Comparison of ENCODE assay signal across 13 cellular contexts in the genomic region with DNA sequence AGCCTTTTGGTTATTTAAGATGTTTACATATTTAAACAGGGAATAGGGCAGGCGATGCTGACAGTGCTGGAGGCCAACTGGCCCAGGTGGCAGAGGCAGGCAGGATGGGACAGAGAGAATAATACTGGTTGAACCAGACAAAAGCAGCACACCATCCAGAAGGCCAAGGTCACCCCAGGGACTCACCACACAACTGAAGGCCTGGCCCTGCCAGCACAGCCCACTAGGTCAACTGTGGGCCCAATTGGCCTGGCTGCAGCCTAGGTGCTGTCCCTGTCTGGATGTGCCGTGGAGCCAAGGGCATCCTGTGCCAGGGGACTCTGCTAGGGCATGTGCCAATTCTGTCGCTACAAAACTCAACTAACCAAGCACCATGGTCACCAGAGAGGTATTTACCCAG.
DNase-seq lines count a peak whose midpoint lies in the region; ATAC-seq, FAIRE-seq and TF ChIP-seq lines count a peak whose summit lies in the region.
"Had no signal": no experiment of that assay in that cellular context is flagged by ENCODE, and none has a peak within 500 bp of the region (broad histone marks: within the 10 kb centered on the region; RNA-seq: fewer than 3 reads in every experiment).

No MANE protein-coding gene starts in this region.

- TF ChIP-seq CTCF in liver (IDR thresholded peaks at IDR 0.05; ENCODE audit: low read depth, low read length, missing input control) (no peak), HepG2 (CRISPR knock-in tag; IDR thresholded peaks at IDR 0.05) (no peak), right lobe of liver (IDR thresholded peaks at IDR 0.05) (no peak), neural cell (IDR thresholded peaks at IDR 0.05; ENCODE audit: poor library complexity, severe bottlenecking) (no peak)

- TF ChIP-seq RAD21 in liver (IDR thresholded peaks at IDR 0.05) (no peak), HepG2 (CRISPR knock-in tag; IDR thresholded peaks at IDR 0.05) (no peak), neural cell (conservative IDR thresholded peaks at IDR 0.05) (no peak)

- CTCF ChIA-PET in HepG2 (lab: Yijun Ruan, JAX; ENCODE audit: low intra/inter-chr PET ratio, low total read pairs), result no interaction called here

- H3K4me2 ChIP-seq in HepG2 (ENCODE audit: low read depth, low read length) (no peak overlapping the region), neural cell (ENCODE audit: low read length) (peak overlapping the region; percentile 27)
- H3K4me2 ChIP-seq: GM23338 had no signal

- in situ Hi-C loops in HepG2 (cut with HindIII; ENCODE audit: extremely low pct_ligation_motif_present, low pct_unique_long_range_greater_than_20kb), result no loop called here

- H3K4me1 ChIP-seq in liver (ENCODE audit: control insufficient read depth in 4 of 4, insufficient read depth in 4 of 4, low read length in 3 of 4) (peaks cover 0 to 3% (median 1%) of the 10 kb centered on the region in 4 donors), HepG2 (ENCODE audit: insufficient read depth, low read length) (no peaks in the 10 kb centered on the region), right lobe of liver (peaks cover 0 to 15% (median 0%) of the 10 kb centered on the region in 4 donors)

- peaks cover 4% of the 10 kb centered on the region for H3F3A ChIP-seq in neural cell (ENCODE audit: insufficient read depth, low read length, poor library complexity, severe bottlenecking)

- H3K27ac ChIP-seq in liver (ENCODE audit: low read depth in 1 of 2, low read length in 2 of 2) (peak overlapping the region; percentile 9 to 68), HepG2 (ENCODE audit: extremely low read length, insufficient read depth, low read length) (no peak overlapping the region), right lobe of liver (peak overlapping the region; percentile 53 to 91 (median 71)), neural cell (ENCODE audit: low read length) (peak overlapping the region; percentile 62)
- H3K27ac ChIP-seq: BLaER1 treated with 17β-estradiol and CSF1 and Interleukin-3, amounts not matched to agents 10 nM and 100 nM had no signal

- no peaks in the 10 kb centered on the region for H4K20me1 ChIP-seq in HepG2 (ENCODE audit: insufficient read depth, low read length)
- H4K20me1 ChIP-seq in neural cell (ENCODE audit: insufficient read depth), result no peaks in the 10 kb centered on the region

- H3K9ac ChIP-seq in liver (ENCODE audit: low read depth in 1 of 2, low read length in 2 of 2) (no peak overlapping the region), HepG2 (ENCODE audit: insufficient read depth, low read depth, low read length) (no peak overlapping the region), neural cell (ENCODE audit: low read length) (no peak overlapping the region)
- H3K9ac ChIP-seq: BLaER1 treated with 17β-estradiol and CSF1 and Interleukin-3, amounts not matched to agents 10 nM and 100 nM had no signal

- H3K36me3 ChIP-seq in liver (ENCODE audit: control insufficient read depth in 4 of 4, insufficient read depth in 3 of 4, low read depth in 1 of 4, low read length in 3 of 4) (peaks cover 0 to 2% (median 0%) of the 10 kb centered on the region in 4 donors), HepG2 (replicated peaks in 1 of 2; ENCODE audit: control insufficient read depth in 1 of 2, insufficient read depth in 2 of 2, low read length in 2 of 2) (no peaks in the 10 kb centered on the region), right lobe of liver (no peaks in the 10 kb centered on the region), neural cell (ENCODE audit: insufficient read depth, low read length) (peaks cover 3% of the 10 kb centered on the region)
- H3K36me3 ChIP-seq: BLaER1 treated with 17β-estradiol and CSF1 and Interleukin-3, amounts not matched to agents 10 nM and 100 nM had no signal

- H3K79me2 ChIP-seq in HepG2 (ENCODE audit: insufficient read depth, low read length) (no peaks in the 10 kb centered on the region), neural cell (replicated peaks; ENCODE audit: insufficient read depth, low read length) (no peaks in the 10 kb centered on the region)

- POLR2A ChIA-PET in HepG2 (lab: Yijun Ruan, JAX), result no interaction called here

- H3K9me3 ChIP-seq in liver (ENCODE audit: control insufficient read depth in 4 of 4, low read length in 3 of 4) (no peaks in the 10 kb centered on the region), HepG2 (ENCODE audit: low read length) (no peaks in the 10 kb centered on the region), right lobe of liver (no peaks in the 10 kb centered on the region), neural cell (ENCODE audit: low read length) (no peaks in the 10 kb centered on the region)

- H3K4me3 ChIP-seq in liver (ENCODE audit: low read depth in 1 of 3, low read length in 3 of 3), result no peak overlapping the region
- no peak overlapping the region for H3K4me3 ChIP-seq in HepG2 (replicated peaks in 1 of 3; ENCODE audit: insufficient read depth in 1 of 3, low read depth in 2 of 3, low read length in 3 of 3)
- H3K4me3 ChIP-seq in right lobe of liver, result no peak overlapping the region
- peak overlapping the region; percentile 44 for H3K4me3 ChIP-seq in neural cell (ENCODE audit: low read length)
- H3K4me3 ChIP-seq: BLaER1 treated with 17β-estradiol and CSF1 and Interleukin-3, amounts not matched to agents 10 nM and 100 nM; GM23338 had no signal

- no peak for TF ChIP-seq EP300 in HepG2 (IDR thresholded peaks at IDR 0.05; ENCODE audit: low read depth in 2 of 2, low read length in 2 of 2)
- no peak for TF ChIP-seq EP300 in HepG2 (CRISPR knock-in tag; IDR thresholded peaks at IDR 0.05; ENCODE audit: borderline replicate concordance)
- TF ChIP-seq EP300 in neural cell (conservative IDR thresholded peaks at IDR 0.05; ENCODE audit: poor library complexity, severe bottlenecking), result no peak

- no peak for FAIRE-seq in HepG2 (lab: Jason Lieb, UNC)
- FAIRE-seq: H54 had no signal

- DNase-seq in HepG2 (ENCODE audit: low spot score), result no peak
- peak in 2 of 3 donors; percentile 63 to 71 for DNase-seq in right lobe of liver
- DNase-seq in stimulated activated CD4-positive, alpha-beta T cell treated with anti-CD3 and anti-CD28 coated beads, Interleukin-15, amount 100 ng/mL, for 24 hours, result no peak
- DNase-seq: Calu3; CD8-positive, alpha-beta T cell; GF-D8; HCEC 1CT had no signal

- intact Hi-C loops in HepG2 (cut with micrococcal nuclease; ENCODE audit: unreplicated experiment), result no loop called here
- intact Hi-C loops in right lobe of liver (cut with DNase I), result no loop called here

- H3K27me3 ChIP-seq in liver (ENCODE audit: control insufficient read depth in 4 of 4, insufficient read depth in 4 of 4, low read length in 3 of 4) (no peaks in the 10 kb centered on the region), HepG2 (ENCODE audit: control insufficient read depth in 1 of 2, insufficient read depth in 2 of 2, low read length in 2 of 2) (no peaks in the 10 kb centered on the region; a peak in 1 of 5 replicates), right lobe of liver (no peaks in the 10 kb centered on the region), neural cell (ENCODE audit: insufficient read depth, low read depth, low read length) (no peaks in the 10 kb centered on the region)

- no TSS peak for BruUV-seq in HepG2 (replicated peaks; lab: Mats Ljungman, UMichigan)

- TF ChIP-seq POLR2A in HepG2 (IDR thresholded peaks at IDR 0.05; ENCODE audit: insufficient read depth in 1 of 2, low read depth in 2 of 2, low read length in 2 of 2), result no peak
- TF ChIP-seq POLR2A in right lobe of liver (IDR thresholded peaks at IDR 0.05), result no peak

- 54% methylated on average over 3 of the region's 3 CpGs for WGBS in liver
- 0% methylated on average over 1 of the region's 3 CpGs for WGBS in HepG2 (ENCODE audit: low lambda C conversion rate)
- WGBS in right lobe of liver (ENCODE audit: insufficient coverage, low coverage, low lambda C conversion rate, missing lambda C conversion rate), result 83% methylated on average over 1 of the region's 3 CpGs

- no peaks in the 10 kb centered on the region for H3K9me2 ChIP-seq in neural cell (ENCODE audit: insufficient read depth, low read length)

- no peak for ATAC-seq in HepG2
- ATAC-seq in right lobe of liver, result peak; percentile 49 to 70 (median 64)
- ATAC-seq in HG03139 (IDR thresholded peaks at IDR 0.05; ENCODE audit: unreplicated experiment), result no peak
- ATAC-seq: CD8-positive, alpha-beta T cell; GM23338 had no signal

- H2AFZ ChIP-seq in HepG2 (ENCODE audit: low read length), result no peak overlapping the region
- H2AFZ ChIP-seq in neural cell (ENCODE audit: low read depth, low read length), result no peak overlapping the region
- H2AFZ ChIP-seq: GM23338 had no signal

TF ChIP-seq in liver, 16 proteins besides CTCF, POLR2A, EP300 and RAD21 (continues in another document):
- TF ChIP-seq FOXA2 (IDR thresholded peaks at IDR 0.05), result no peak
- TF ChIP-seq RXRA (IDR thresholded peaks at IDR 0.05), result no peak
- TF ChIP-seq JUND (IDR thresholded peaks at IDR 0.05), result no peak
- TF ChIP-seq, protein P1, sequence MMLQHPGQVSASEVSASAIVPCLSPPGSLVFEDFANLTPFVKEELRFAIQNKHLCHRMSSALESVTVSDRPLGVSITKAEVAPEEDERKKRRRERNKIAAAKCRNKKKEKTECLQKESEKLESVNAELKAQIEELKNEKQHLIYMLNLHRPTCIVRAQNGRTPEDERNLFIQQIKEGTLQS (IDR thresholded peaks at IDR 0.05), result no peak
- TF ChIP-seq HNF4A (conservative IDR thresholded peaks at IDR 0.05), result no peak

TF ChIP-seq in HepG2, 621 proteins besides CTCF, POLR2A, EP300 and RAD21:
- TF ChIP-seq ZNF614 (CRISPR knock-in tag; IDR thresholded peaks at IDR 0.05; ENCODE audit: borderline replicate concordance), result no peak
- no peak for TF ChIP-seq ZNF430 (CRISPR knock-in tag; IDR thresholded peaks at IDR 0.05)
- TF ChIP-seq ZNF782 (CRISPR knock-in tag; IDR thresholded peaks at IDR 0.05; ENCODE audit: borderline replicate concordance), result no peak
- no peak for TF ChIP-seq HOXA9 (CRISPR knock-in tag; IDR thresholded peaks at IDR 0.05; ENCODE audit: borderline replicate concordance)
- TF ChIP-seq NR2F6 (IDR thresholded peaks at IDR 0.05), result no peak
- TF ChIP-seq NR2F6 (CRISPR knock-in tag; IDR thresholded peaks at IDR 0.05), result no peak
- TF ChIP-seq FIP1L1 (IDR thresholded peaks at IDR 0.05; ENCODE audit: borderline replicate concordance, insufficient read depth, low read depth, low read length), result no peak

TF ChIP-seq in neural cell, 6 proteins besides CTCF, POLR2A, EP300 and RAD21:
- no peak for TF ChIP-seq EZH2 (IDR thresholded peaks at IDR 0.05; ENCODE audit: borderline replicate concordance, insufficient read depth, low read length, poor library complexity, severe bottlenecking)
- no peak for TF ChIP-seq MXI1 (conservative IDR thresholded peaks at IDR 0.05; ENCODE audit: poor library complexity, severe bottlenecking)

Comparison
In these comparisons a context has a peak if more than half of its experiments do, and no peak if none do; other contexts are left out.
1. ATAC-seq: peak in right lobe of liver (4 of 4); none in HepG2 (single experiment) and HG03139 (single experiment).
2. DNase-seq: peak in right lobe of liver (2 of 3); none in HepG2 (single experiment) and stimulated activated CD4-positive, alpha-beta T cell treated with anti-CD3 and anti-CD28 coated beads, Interleukin-15, amount 100 ng/mL, for 24 hours (single experiment).